In genomic region chr4:7978907-7979651, GRCh38 we compare ENCODE assay signal across 14 cellular contexts. TPM values are rescaled to one million over a fixed set of nuclear protein-coding genes. Genes with fewer than 3 reads are reported as not detected.
A peak's percentile ranks its signal among the peaks of the same experiment; 100 is the strongest.
DNase-seq lines count a peak whose midpoint lies in the region; ATAC-seq and TF ChIP-seq lines count a peak whose summit lies in the region.
"Had no signal": no experiment of that assay in that cellular context is flagged by ENCODE, and none has a peak within 500 bp of the region (broad histone marks: within the 10 kb centered on the region; RNA-seq: fewer than 3 reads in every experiment).

No MANE protein-coding gene starts in this region.

- no peak overlapping the region for H4K91ac ChIP-seq in neuronal stem cell (ENCODE audit: low read depth, low read length, poor library complexity)

- H2BK120ac ChIP-seq in neuronal stem cell (ENCODE audit: low read depth, low read length), result no peak overlapping the region

- no peaks in the 10 kb centered on the region for H3K79me1 ChIP-seq in neuronal stem cell (ENCODE audit: low read depth, low read length)

- H3K27me3 ChIP-seq in NT2/D1 (ENCODE audit: insufficient read depth, insufficient read length) (no peaks in the 10 kb centered on the region), neuronal stem cell (ENCODE audit: control insufficient read depth in 3 of 3, insufficient read depth in 3 of 3, low read depth in 1 of 3, low read length in 3 of 3) (peaks cover 0 to 17% (median 2%) of the 10 kb centered on the region in 3 experiments)
- H3K27me3 ChIP-seq: right lobe of liver had no signal

- no peak overlapping the region for H3K4me3 ChIP-seq in AG10803 (ENCODE audit: low read length)
- H3K4me3 ChIP-seq in NT2/D1 (ENCODE audit: insufficient read length, low read depth), result peak overlapping the region; percentile 21
- no peak overlapping the region for H3K4me3 ChIP-seq in neuronal stem cell (ENCODE audit: low read length in 2 of 2)
- H3K4me3 ChIP-seq: right lobe of liver had no signal

- H3K27ac ChIP-seq in neuronal stem cell (replicated peaks; ENCODE audit: low read length), result no peak overlapping the region
- H3K27ac ChIP-seq: right lobe of liver had no signal

- peak overlapping the region; percentile 27 for H3K14ac ChIP-seq in neuronal stem cell (ENCODE audit: low read length)

- H2AK5ac ChIP-seq in neuronal stem cell (ENCODE audit: low read depth, low read length), result peak overlapping the region; percentile 49

- no peak overlapping the region for H3K23ac ChIP-seq in neuronal stem cell (ENCODE audit: low read depth, low read length, poor library complexity)

- H2BK15ac ChIP-seq in neuronal stem cell (ENCODE audit: low read length), result no peak overlapping the region

- no peak for TF ChIP-seq CTCF in AG10803 (conservative IDR thresholded peaks at IDR 0.05; ENCODE audit: low read length)

- peaks cover 5% of the 10 kb centered on the region for H3K4me1 ChIP-seq in NT2/D1 (ENCODE audit: insufficient read depth, insufficient read length)
- H3K4me1 ChIP-seq in neuronal stem cell (ENCODE audit: control insufficient read depth in 2 of 2, insufficient read depth in 1 of 2, low read depth in 1 of 2, low read length in 2 of 2), result no peaks in the 10 kb centered on the region
- H3K4me1 ChIP-seq: right lobe of liver had no signal

- peak overlapping the region; percentile 4 for H3K4ac ChIP-seq in neuronal stem cell (ENCODE audit: low read length)

- no peak overlapping the region for H3K4me2 ChIP-seq in neuronal stem cell (ENCODE audit: insufficient read depth, low read length, poor library complexity, severe bottlenecking)

- H2BK5ac ChIP-seq in neuronal stem cell (ENCODE audit: low read length), result no peak overlapping the region

- no CpG with 5 or more reads among the region's 17 CpGs for WGBS in neuronal stem cell (ENCODE audit: extremely low coverage in 2 of 2, insufficient read length in 2 of 2, insufficient replicate concordance in 1 of 2), 2 donors

- H4K8ac ChIP-seq in neuronal stem cell (ENCODE audit: low read depth, low read length), result no peak overlapping the region

- peak; percentile 3 for ATAC-seq in esophagus mucosa

- DNase-seq in AG10803 (ENCODE audit: low read depth), result peak; percentile 25
- DNase-seq in NT2/D1 (ENCODE audit: low read depth, low spot score), result peak; percentile 68
- DNase-seq in neuronal stem cell (ENCODE audit: low spot score), result no peak
- no peak for DNase-seq in NCI-H1436 treated with DMSO at 0.1 percent for 48 hours (lab: John Stamatoyannopoulos, UW)
- DNase-seq in occipital lobe (lab: John Stamatoyannopoulos, UW), result no peak
- no peak for DNase-seq in HPDE6-E6E7 (ENCODE audit: extremely low spot score)
- DNase-seq in NCI-H1048 (lab: John Stamatoyannopoulos, UW), result no peak
- DNase-seq: activated CD4-positive, alpha-beta T cell treated with anti-CD3 and anti-CD28 coated beads, Interleukin-2, amount 50 U/mL, for 48 hours; dermis blood vessel endothelial cell; HCEC 1CT; NCI-H1930; right lobe of liver; SIG-M5 had no signal

- H3K9ac ChIP-seq in NT2/D1 (ENCODE audit: insufficient read length, low read depth) (peak overlapping the region; percentile 74), neuronal stem cell (ENCODE audit: low read depth, low read length, poor library complexity) (no peak overlapping the region)

- H3K36me3 ChIP-seq in NT2/D1 (ENCODE audit: insufficient read depth, insufficient read length, low read length), result no peaks in the 10 kb centered on the region
- no peaks in the 10 kb centered on the region for H3K36me3 ChIP-seq in neuronal stem cell (replicated peaks in 1 of 2; ENCODE audit: control insufficient read depth in 2 of 2, insufficient read depth in 2 of 2, low read length in 2 of 2)
- H3K36me3 ChIP-seq: right lobe of liver had no signal

- H2BK12ac ChIP-seq in neuronal stem cell (ENCODE audit: low read length), result no peak overlapping the region

- no peak overlapping the region for H2AFZ ChIP-seq in neuronal stem cell (ENCODE audit: low read length)

- peak overlapping the region; percentile 79 for H3K18ac ChIP-seq in neuronal stem cell (ENCODE audit: low read length)

- H3K9me3 ChIP-seq in NT2/D1 (ENCODE audit: insufficient read depth, low read length), result no peaks in the 10 kb centered on the region
- H3K9me3 ChIP-seq in neuronal stem cell (replicated peaks in 1 of 2; ENCODE audit: control insufficient read depth in 2 of 2, insufficient read depth in 1 of 2, low read depth in 1 of 2, low read length in 2 of 2), result no peaks in the 10 kb centered on the region
- H3K9me3 ChIP-seq: right lobe of liver had no signal

RNA-seq across cellular contexts. Expression of gene AFAP1, which starts 39.4 kb away (rescaled TPM):
- total RNA-seq in esophagus mucosa (5.5 TPM), occipital lobe (62.2 TPM)
- 4.6 TPM for polyA plus RNA-seq in neuronal stem cell (2013, experiment 1 of 2)
- polyA plus RNA-seq in neuronal stem cell (2013, experiment 2 of 2), result 4.6 TPM

Comparison
In these comparisons a context has a peak if more than half of its experiments do, and no peak if none do; other contexts are left out.
1. DNase-seq: peak in AG10803 (single experiment) and NT2/D1 (single experiment); none in neuronal stem cell (single experiment), NCI-H1436 treated with DMSO at 0.1 percent for 48 hours (single experiment), occipital lobe (single experiment), HPDE6-E6E7 (single experiment) and NCI-H1048 (single experiment).